10 cellular contexts compared by ENCODE assay signal in genomic region chr10:88932539-88933256, GRCh38. TPM values are rescaled to one million over a fixed set of nuclear protein-coding genes. Genes with fewer than 3 reads are reported as not detected.
A peak's percentile ranks its signal among the peaks of the same experiment; 100 is the strongest.
DNase-seq lines count a peak whose midpoint lies in the region; ATAC-seq, FAIRE-seq and TF ChIP-seq lines count a peak whose summit lies in the region.
"Had no signal": no experiment of that assay in that cellular context is flagged by ENCODE, and none has a peak within 500 bp of the region (broad histone marks: within the 10 kb centered on the region; RNA-seq: fewer than 3 reads in every experiment).

No MANE protein-coding gene starts in this region.

- no peak overlapping the region for H3K4me2 ChIP-seq in HepG2 (ENCODE audit: low read depth, low read length)

- intact Hi-C loops in HepG2 (cut with micrococcal nuclease; ENCODE audit: unreplicated experiment) = loop anchor here (1.0 to 5.0 kb wide), 2 partner anchors 35 to 97 kb away; no protein-coding TSS in a partner anchor

- no peaks in the 10 kb centered on the region for H3K79me2 ChIP-seq in HepG2 (ENCODE audit: insufficient read depth, low read length)

- BruUV-seq in HepG2 (replicated peaks; lab: Mats Ljungman, UMichigan) = no TSS peak

- no peaks in the 10 kb centered on the region for H3K27me3 ChIP-seq in HepG2 (ENCODE audit: control insufficient read depth in 1 of 2, insufficient read depth in 2 of 2, low read length in 2 of 2)
- H3K27me3 ChIP-seq: BLaER1 treated with 17β-estradiol and CSF1 and Interleukin-3, amounts not matched to agents 10 nM and 100 nM had no signal

- 63% methylated on average over 7 of the region's 7 CpGs for WGBS in HepG2 (ENCODE audit: low lambda C conversion rate)

- H3K4me3 ChIP-seq in HepG2 (replicated peaks in 1 of 3; ENCODE audit: insufficient read depth in 1 of 3, low read depth in 2 of 3, low read length in 3 of 3) = no peak overlapping the region
- H3K4me3 ChIP-seq: BLaER1 treated with 17β-estradiol and CSF1 and Interleukin-3, amounts not matched to agents 10 nM and 100 nM had no signal

- no peak overlapping the region for H2AFZ ChIP-seq in HepG2 (ENCODE audit: low read length)

- CTCF ChIA-PET in HepG2 (lab: Yijun Ruan, JAX; ENCODE audit: low intra/inter-chr PET ratio, low total read pairs) = interaction anchor here (6.4 kb wide), 1 partner anchor 97 kb away, joined by 45 read pairs; no protein-coding TSS in a partner anchor

- TF ChIP-seq EP300 in HepG2 (IDR thresholded peaks at IDR 0.05; ENCODE audit: low read depth in 2 of 2, low read length in 2 of 2) (no peak), HepG2 (CRISPR knock-in tag; IDR thresholded peaks at IDR 0.05; ENCODE audit: borderline replicate concordance) (no peak)

- peak; percentile 86 for TF ChIP-seq CTCF in HepG2 (CRISPR knock-in tag; IDR thresholded peaks at IDR 0.05)

- no peaks in the 10 kb centered on the region for H4K20me1 ChIP-seq in HepG2 (ENCODE audit: insufficient read depth, low read length)
- H4K20me1 ChIP-seq: BLaER1 treated with 17β-estradiol and CSF1 and Interleukin-3, amounts not matched to agents 10 nM and 100 nM had no signal

- in situ Hi-C loops in HepG2 (cut with HindIII; ENCODE audit: extremely low pct_ligation_motif_present, low pct_unique_long_range_greater_than_20kb) = loop anchor here (10.0 kb wide), 1 partner anchor 272 kb away; the partner anchor contains the start of gene CH25H

- FAIRE-seq in HepG2 (lab: Jason Lieb, UNC) = peak; percentile 84
- FAIRE-seq: islet of Langerhans had no signal

- H3K36me3 ChIP-seq in HepG2 (replicated peaks in 1 of 2; ENCODE audit: control insufficient read depth in 1 of 2, insufficient read depth in 2 of 2, low read length in 2 of 2) = peaks cover 0 to 4% of the 10 kb centered on the region in 2 experiments; a peak in 1 of 5 replicates

- no peaks in the 10 kb centered on the region for H3K9me3 ChIP-seq in HepG2 (ENCODE audit: low read length)
- H3K9me3 ChIP-seq: BLaER1 treated with 17β-estradiol and CSF1 and Interleukin-3, amounts not matched to agents 10 nM and 100 nM had no signal

- TF ChIP-seq RAD21 in HepG2 (CRISPR knock-in tag; IDR thresholded peaks at IDR 0.05) = peak; percentile 57

- TF ChIP-seq POLR2A in HepG2 (IDR thresholded peaks at IDR 0.05; ENCODE audit: insufficient read depth in 1 of 2, low read depth in 2 of 2, low read length in 2 of 2) = no peak

- DNase-seq in NK-92 treated with Interleukin-12 subunit alpha and Interleukin-12 subunit beta, amount 100 ng/mL, for 24 hours (lab: John Stamatoyannopoulos, UW) = peak; percentile 20
- DNase-seq in NK-92 (lab: John Stamatoyannopoulos, UW; ENCODE audit: unreplicated experiment) (no peak), NCI-H146 treated with DMSO at 0.1 percent for 48 hours (lab: John Stamatoyannopoulos, UW; ENCODE audit: unreplicated experiment) (peak; percentile 72), T1000 (lab: John Stamatoyannopoulos, UW) (peak; percentile 68), cerebellum (ENCODE audit: low spot score) (peak; percentile 77), HepG2 (ENCODE audit: low spot score) (peak; percentile 60)
- DNase-seq in stimulated activated CD4-positive, alpha-beta T cell treated with anti-CD3 and anti-CD28 coated beads, TNF-alpha, amount 100 ng/mL, for 4 hours (ENCODE audit: low read depth in 3 of 3) = peak in 2 of 3 experiments; percentile 10 to 11

- POLR2A ChIA-PET in HepG2 (lab: Yijun Ruan, JAX) = no interaction called here

- peaks cover 8% of the 10 kb centered on the region for H3K4me1 ChIP-seq in HepG2 (ENCODE audit: insufficient read depth, low read length)

- no peak overlapping the region for H3K27ac ChIP-seq in HepG2 (ENCODE audit: extremely low read length, insufficient read depth, low read length)
- H3K27ac ChIP-seq: BLaER1 treated with 17β-estradiol and CSF1 and Interleukin-3, amounts not matched to agents 10 nM and 100 nM had no signal

- peak; percentile 63 for ATAC-seq in HG02678 (IDR thresholded peaks at IDR 0.05; ENCODE audit: unreplicated experiment)
- peak; percentile 92 for ATAC-seq in HepG2

- H3K9ac ChIP-seq in HepG2 (ENCODE audit: insufficient read depth, low read depth, low read length) = no peak overlapping the region
- H3K9ac ChIP-seq: BLaER1 treated with 17β-estradiol and CSF1 and Interleukin-3, amounts not matched to agents 10 nM and 100 nM had no signal

TF ChIP-seq in HepG2, 621 proteins besides CTCF, POLR2A, EP300 and RAD21 (continues in another document):
- TF ChIP-seq FOSL2 (CRISPR knock-in tag; IDR thresholded peaks at IDR 0.05) = no peak
- TF ChIP-seq ZNF234 (CRISPR knock-in tag; conservative IDR thresholded peaks at IDR 0.05) = no peak

RNA-seq across cellular contexts. Expression of gene ACTA2, which starts 19.9 kb away (rescaled TPM):
- 13.2 TPM for total RNA-seq in cerebellum
- 58.1 and 59.9 TPM in 2 replicates for total RNA-seq in HepG2 (2016; rRNA removed; fragmentation: Illumina TruSeq; extraction: Trizol)
- 21.6 and 22.5 TPM in 2 replicates for total RNA-seq in HepG2 (2016; cell fraction: cytosol; rRNA removed; fragmentation: Illumina TruSeq; extraction: Trizol; ENCODE audit: low read depth)
- 50.7 and 62.7 TPM in 2 replicates for total RNA-seq in HepG2 (2016; cell fraction: insoluble cytoplasmic fraction; rRNA removed; fragmentation: Illumina TruSeq; extraction: Trizol)
- total RNA-seq in HepG2 (2016; cell fraction: membrane; rRNA removed; fragmentation: Illumina TruSeq; extraction: Trizol) = 33.4 and 39.8 TPM in 2 replicates
- total RNA-seq in HepG2 (2016; cell fraction: nucleus; rRNA removed; fragmentation: Illumina TruSeq; extraction: Trizol) = 33.1 and 39.3 TPM in 2 replicates
- 21.8 and 25.1 TPM in 2 replicates for polyA plus RNA-seq in HepG2 (2011; rRNA removed)
- polyA plus RNA-seq in HepG2 (2011; cell fraction: cytosol; rRNA removed) = 32.0 and 34.2 TPM in 2 replicates
- 20.1 and 23.1 TPM in 2 replicates for polyA plus RNA-seq in HepG2 (2011; cell fraction: nucleus; rRNA removed)
- 30.5 and 47.4 TPM in 2 replicates for polyA plus RNA-seq in HepG2 (2012)
- 30.8 and 35.7 TPM in 2 replicates for polyA plus RNA-seq in HepG2 (2016; cell fraction: cytosol; fragmentation: Illumina TruSeq; extraction: Trizol; ENCODE audit: low read depth)
- polyA plus RNA-seq in HepG2 (2016; cell fraction: insoluble cytoplasmic fraction; fragmentation: Illumina TruSeq; extraction: Trizol; ENCODE audit: low read depth) = 81.9 and 99.8 TPM in 2 replicates
- polyA plus RNA-seq in HepG2 (2016; cell fraction: membrane; fragmentation: Illumina TruSeq; extraction: Trizol; ENCODE audit: low read depth) = 45.1 and 45.4 TPM in 2 replicates
- polyA plus RNA-seq in HepG2 (2016; cell fraction: nucleus; fragmentation: Illumina TruSeq; extraction: Trizol; ENCODE audit: insufficient read depth, low read depth) = 60.8 and 61.8 TPM in 2 replicates
- polyA minus RNA-seq in HepG2 (2011; rRNA and poly(A)+ RNA removed; ENCODE audit: low replicate concordance) = 3.6 and 48.3 TPM in 2 replicates
- polyA minus RNA-seq in HepG2 (2011; cell fraction: cytosol; rRNA and poly(A)+ RNA removed) = 35.2 and 40.9 TPM in 2 replicates
- 13.9 and 20.1 TPM in 2 replicates for polyA minus RNA-seq in HepG2 (2011; cell fraction: nucleus; rRNA and poly(A)+ RNA removed)

RNA-seq across cellular contexts. Expression of gene STAMBPL1, which starts 52.7 kb away (rescaled TPM):
- total RNA-seq in cerebellum = 39.0 TPM
- total RNA-seq in HepG2 (2016; rRNA removed; fragmentation: Illumina TruSeq; extraction: Trizol) = 1.5 and 1.6 TPM in 2 replicates
- 0.79 and 1.1 TPM in 2 replicates for total RNA-seq in HepG2 (2016; cell fraction: cytosol; rRNA removed; fragmentation: Illumina TruSeq; extraction: Trizol; ENCODE audit: low read depth)
- total RNA-seq in HepG2 (2016; cell fraction: insoluble cytoplasmic fraction; rRNA removed; fragmentation: Illumina TruSeq; extraction: Trizol) = 1.7 TPM in 2 replicates
- total RNA-seq in HepG2 (2016; cell fraction: membrane; rRNA removed; fragmentation: Illumina TruSeq; extraction: Trizol) = 1.5 and 1.6 TPM in 2 replicates
- total RNA-seq in HepG2 (2016; cell fraction: nucleus; rRNA removed; fragmentation: Illumina TruSeq; extraction: Trizol) = 3.3 and 3.9 TPM in 2 replicates
- polyA plus RNA-seq in HepG2 (2011; rRNA removed) = 1.0 and 1.4 TPM in 2 replicates
- 0.82 and 0.91 TPM in 2 replicates for polyA plus RNA-seq in HepG2 (2011; cell fraction: cytosol; rRNA removed)
- polyA plus RNA-seq in HepG2 (2011; cell fraction: nucleus; rRNA removed) = 1.6 and 2.4 TPM in 2 replicates
- 0.62 and 0.73 TPM in 2 replicates for polyA plus RNA-seq in HepG2 (2012)
- polyA plus RNA-seq in HepG2 (2016; cell fraction: cytosol; fragmentation: Illumina TruSeq; extraction: Trizol; ENCODE audit: low read depth) = 0.42 and 0.52 TPM in 2 replicates
- 1.2 and 1.9 TPM in 2 replicates for polyA plus RNA-seq in HepG2 (2016; cell fraction: insoluble cytoplasmic fraction; fragmentation: Illumina TruSeq; extraction: Trizol; ENCODE audit: low read depth)
- polyA plus RNA-seq in HepG2 (2016; cell fraction: membrane; fragmentation: Illumina TruSeq; extraction: Trizol; ENCODE audit: low read depth) = 0.41 and 0.76 TPM in 2 replicates
- polyA plus RNA-seq in HepG2 (2016; cell fraction: nucleus; fragmentation: Illumina TruSeq; extraction: Trizol; ENCODE audit: insufficient read depth, low read depth) = 0.38 and 1.6 TPM in 2 replicates
- 1.6 and 17.0 TPM in 2 replicates for polyA minus RNA-seq in HepG2 (2011; rRNA and poly(A)+ RNA removed; ENCODE audit: low replicate concordance)
- 0.49 and 0.62 TPM in 2 replicates for polyA minus RNA-seq in HepG2 (2011; cell fraction: cytosol; rRNA and poly(A)+ RNA removed)
- polyA minus RNA-seq in HepG2 (2011; cell fraction: nucleus; rRNA and poly(A)+ RNA removed) = 5.2 and 5.8 TPM in 2 replicates

RNA-seq across cellular contexts. Expression of gene FAS, which starts 57.9 kb away (rescaled TPM):
- total RNA-seq in cerebellum = 3.1 TPM
- total RNA-seq in HepG2 (2016; rRNA removed; fragmentation: Illumina TruSeq; extraction: Trizol) = 15.0 and 17.9 TPM in 2 replicates
- 4.8 and 5.4 TPM in 2 replicates for total RNA-seq in HepG2 (2016; cell fraction: cytosol; rRNA removed; fragmentation: Illumina TruSeq; extraction: Trizol; ENCODE audit: low read depth)
- 15.8 and 17.7 TPM in 2 replicates for total RNA-seq in HepG2 (2016; cell fraction: insoluble cytoplasmic fraction; rRNA removed; fragmentation: Illumina TruSeq; extraction: Trizol)
- total RNA-seq in HepG2 (2016; cell fraction: membrane; rRNA removed; fragmentation: Illumina TruSeq; extraction: Trizol) = 11.2 and 12.0 TPM in 2 replicates
- 21.8 and 24.6 TPM in 2 replicates for total RNA-seq in HepG2 (2016; cell fraction: nucleus; rRNA removed; fragmentation: Illumina TruSeq; extraction: Trizol)
- 4.3 and 5.9 TPM in 2 replicates for polyA plus RNA-seq in HepG2 (2011; rRNA removed)
- 2.6 and 4.4 TPM in 2 replicates for polyA plus RNA-seq in HepG2 (2011; cell fraction: cytosol; rRNA removed)
- polyA plus RNA-seq in HepG2 (2011; cell fraction: nucleus; rRNA removed) = 3.1 and 3.5 TPM in 2 replicates
- polyA plus RNA-seq in HepG2 (2012) = 3.1 and 3.3 TPM in 2 replicates
- 3.1 and 3.6 TPM in 2 replicates for polyA plus RNA-seq in HepG2 (2016; cell fraction: cytosol; fragmentation: Illumina TruSeq; extraction: Trizol; ENCODE audit: low read depth)
- 14.7 and 16.1 TPM in 2 replicates for polyA plus RNA-seq in HepG2 (2016; cell fraction: insoluble cytoplasmic fraction; fragmentation: Illumina TruSeq; extraction: Trizol; ENCODE audit: low read depth)
- 6.2 and 7.4 TPM in 2 replicates for polyA plus RNA-seq in HepG2 (2016; cell fraction: membrane; fragmentation: Illumina TruSeq; extraction: Trizol; ENCODE audit: low read depth)
- 29.8 and 31.9 TPM in 2 replicates for polyA plus RNA-seq in HepG2 (2016; cell fraction: nucleus; fragmentation: Illumina TruSeq; extraction: Trizol; ENCODE audit: insufficient read depth, low read depth)
- 3.7 and 12.5 TPM in 2 replicates for polyA minus RNA-seq in HepG2 (2011; rRNA and poly(A)+ RNA removed; ENCODE audit: low replicate concordance)
- 3.7 and 4.0 TPM in 2 replicates for polyA minus RNA-seq in HepG2 (2011; cell fraction: cytosol; rRNA and poly(A)+ RNA removed)
- polyA minus RNA-seq in HepG2 (2011; cell fraction: nucleus; rRNA and poly(A)+ RNA removed) = 8.6 and 13.1 TPM in 2 replicates
